Comparison of ENCODE assay signal across 14 cellular contexts in the genomic region with DNA sequence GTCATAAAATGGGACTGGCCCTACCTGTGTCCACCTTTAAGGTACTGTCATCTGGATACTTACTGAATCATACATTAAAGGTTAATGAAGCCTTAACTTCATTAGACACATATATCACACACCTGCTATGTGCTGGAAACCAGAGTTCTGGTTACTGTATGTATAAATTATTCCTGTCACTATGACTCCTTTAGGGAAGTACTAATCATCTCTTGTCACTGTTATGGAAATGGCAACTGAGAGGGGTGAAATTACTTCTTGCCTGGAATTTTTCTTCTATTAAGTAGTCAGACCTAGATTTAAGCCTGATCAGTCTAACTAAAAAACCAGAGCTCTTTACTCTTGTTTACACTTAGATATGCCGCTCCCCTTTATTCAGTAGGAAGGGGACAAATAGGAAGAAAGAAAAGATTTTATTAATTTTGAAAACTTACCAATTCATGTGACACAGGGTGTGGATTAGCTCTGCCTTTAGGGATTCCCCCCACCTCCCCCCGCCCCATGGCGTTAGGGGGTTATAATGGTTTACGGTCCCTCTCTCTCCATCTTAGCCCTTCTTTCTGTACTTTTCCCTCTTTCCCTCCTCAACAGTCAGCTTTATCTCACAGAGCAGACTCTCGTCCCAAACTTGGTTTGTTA.
DNase-seq lines count a peak whose midpoint lies in the region; ATAC-seq, FAIRE-seq and TF ChIP-seq lines count a peak whose summit lies in the region.
"Had no signal": no experiment of that assay in that cellular context is flagged by ENCODE, and none has a peak within 500 bp of the region (broad histone marks: within the 10 kb centered on the region; RNA-seq: fewer than 3 reads in every experiment).

No MANE protein-coding gene starts in this region.

- POLR2A ChIA-PET in activated CD8-positive, alpha-beta T cell treated with anti-CD3 and anti-CD28 coated beads for 36 hours (lab: Charles Lee): interaction anchor here (1.1 to 1.3 kb wide), 3 partner anchors 8 to 25 kb away, joined by 3 to 4 read pairs (median 3); no protein-coding TSS in a partner anchor
- POLR2A ChIA-PET in activated CD8-positive, alpha-beta T cell treated with anti-CD3 and anti-CD28 coated beads, Interleukin-2, amount 10 ng/mL, durations not matched to agents 7 days and 5 days (lab: Charles Lee): interaction anchor here (0.8 kb wide), 1 partner anchor 14 kb away, joined by 3 read pairs; no protein-coding TSS in a partner anchor

- H3K27ac ChIP-seq in right atrium auricular region (peak overlapping the region; percentile 85 to 89), pancreas (peak overlapping the region in 2 of 4 donors; percentile 43 to 64), upper lobe of right lung (peak overlapping the region; percentile 40)
- H3K27ac ChIP-seq: SK-N-MC had no signal

- H3K36me3 ChIP-seq in right atrium auricular region: peaks cover 60% of the 10 kb centered on the region
- H3K36me3 ChIP-seq in pancreas: peaks cover 3 to 41% (median 6%) of the 10 kb centered on the region in 3 donors
- peaks cover 71% of the 10 kb centered on the region for H3K36me3 ChIP-seq in upper lobe of right lung

- H3K9me3 ChIP-seq in right atrium auricular region: no peaks in the 10 kb centered on the region
- no peaks in the 10 kb centered on the region for H3K9me3 ChIP-seq in pancreas
- H3K9me3 ChIP-seq in upper lobe of right lung: no peaks in the 10 kb centered on the region

- H3K4me3 Mint-ChIP-seq in activated CD8-positive, alpha-beta T cell treated with anti-CD3 and anti-CD28 coated beads for 36 hours: no peak overlapping the region
- H3K4me3 Mint-ChIP-seq in activated CD8-positive, alpha-beta T cell treated with anti-CD3 and anti-CD28 coated beads, Interleukin-2, amount 10 ng/mL, durations not matched to agents 7 days and 5 days: no peak overlapping the region

- H3K27me3 ChIP-seq in right atrium auricular region (no peaks in the 10 kb centered on the region), pancreas (no peaks in the 10 kb centered on the region), upper lobe of right lung (no peaks in the 10 kb centered on the region)

- no peak for FAIRE-seq in pancreas (lab: Jason Lieb, UNC)
- FAIRE-seq: colon, K562 had no signal

- H3K4me1 Mint-ChIP-seq in activated CD8-positive, alpha-beta T cell treated with anti-CD3 and anti-CD28 coated beads for 36 hours (ENCODE audit: low read depth): peaks cover 44% of the 10 kb centered on the region
- H3K4me1 Mint-ChIP-seq in activated CD8-positive, alpha-beta T cell treated with anti-CD3 and anti-CD28 coated beads, Interleukin-2, amount 10 ng/mL, durations not matched to agents 7 days and 5 days (ENCODE audit: low read depth): peaks cover 29% of the 10 kb centered on the region

- CTCF ChIA-PET in activated CD8-positive, alpha-beta T cell treated with anti-CD3 and anti-CD28 coated beads for 36 hours (lab: Charles Lee): interaction anchor here (1.0 kb wide), 1 partner anchor 9 kb away, joined by 3 read pairs; no protein-coding TSS in a partner anchor
- CTCF ChIA-PET in activated CD8-positive, alpha-beta T cell treated with anti-CD3 and anti-CD28 coated beads, Interleukin-2, amount 10 ng/mL, durations not matched to agents 7 days and 5 days (lab: Charles Lee): no interaction called here

- peak overlapping the region in 1 of 2 donors; percentile 10 for H3K4me3 ChIP-seq in right atrium auricular region
- H3K4me3 ChIP-seq in pancreas: no peak overlapping the region
- H3K4me3 ChIP-seq in upper lobe of right lung: no peak overlapping the region
- H3K4me3 ChIP-seq: K562, SK-N-MC had no signal

- peaks cover 0 to 73% of the 10 kb centered on the region in 2 donors for H3K4me1 ChIP-seq in right atrium auricular region
- peaks cover 0 to 25% (median 14%) of the 10 kb centered on the region in 3 donors for H3K4me1 ChIP-seq in pancreas
- H3K4me1 ChIP-seq in upper lobe of right lung: peaks cover 54% of the 10 kb centered on the region

- peaks cover 32% of the 10 kb centered on the region for H3K36me3 Mint-ChIP-seq in activated CD8-positive, alpha-beta T cell treated with anti-CD3 and anti-CD28 coated beads for 36 hours (ENCODE audit: low read depth)
- H3K36me3 Mint-ChIP-seq in activated CD8-positive, alpha-beta T cell treated with anti-CD3 and anti-CD28 coated beads, Interleukin-2, amount 10 ng/mL, durations not matched to agents 7 days and 5 days (ENCODE audit: low read depth): peaks cover 41% of the 10 kb centered on the region

- no peak for DNase-seq in activated CD8-positive, alpha-beta T cell treated with anti-CD3 and anti-CD28 coated beads for 36 hours
- DNase-seq in activated CD8-positive, alpha-beta T cell treated with anti-CD3 and anti-CD28 coated beads, Interleukin-2, amount 10 ng/mL, durations not matched to agents 7 days and 5 days: no peak
- DNase-seq in right atrium auricular region (ENCODE audit: low spot score) (no peak), pancreas (no peak), upper lobe of right lung (no peak), NCI-H2171 (lab: John Stamatoyannopoulos, UW) (no peak), inferior parietal cortex (ENCODE audit: extremely low spot score) (no peak)
- DNase-seq: activated effector memory CD4-positive, alpha-beta T cell treated with Interleukin-2 at 50 U/mL for 16 hours; HCEC 1CT; NCI-H774 had no signal

- peak overlapping the region; percentile 5 for H3K27ac Mint-ChIP-seq in activated CD8-positive, alpha-beta T cell treated with anti-CD3 and anti-CD28 coated beads for 36 hours
- H3K27ac Mint-ChIP-seq in activated CD8-positive, alpha-beta T cell treated with anti-CD3 and anti-CD28 coated beads, Interleukin-2, amount 10 ng/mL, durations not matched to agents 7 days and 5 days: no peak overlapping the region

- TF ChIP-seq CTCF in activated CD8-positive, alpha-beta T cell treated with anti-CD3 and anti-CD28 coated beads for 36 hours (IDR thresholded peaks at IDR 0.05): no peak
- TF ChIP-seq CTCF in right atrium auricular region (IDR thresholded peaks at IDR 0.05) (no peak), pancreas (IDR thresholded peaks at IDR 0.05) (no peak), upper lobe of right lung (IDR thresholded peaks at IDR 0.05) (no peak)

- WGBS in pancreas, 2 donors: 70 to 81% methylated on average over 5 of the region's 5 CpGs

- ATAC-seq in activated CD8-positive, alpha-beta T cell treated with anti-CD3 and anti-CD28 coated beads for 36 hours: no peak
- no peak for ATAC-seq in activated CD8-positive, alpha-beta T cell treated with anti-CD3 and anti-CD28 coated beads, Interleukin-2, amount 10 ng/mL, durations not matched to agents 7 days and 5 days
- ATAC-seq in pancreas (peak in 3 of 4 donors; percentile 9 to 25 (median 9)), upper lobe of right lung (peak; percentile 6), GM21529 (IDR thresholded peaks at IDR 0.05; ENCODE audit: unreplicated experiment) (no peak)
- ATAC-seq: K562 had no signal

- H3K9me3 Mint-ChIP-seq in activated CD8-positive, alpha-beta T cell treated with anti-CD3 and anti-CD28 coated beads for 36 hours: no peaks in the 10 kb centered on the region
- H3K9me3 Mint-ChIP-seq in activated CD8-positive, alpha-beta T cell treated with anti-CD3 and anti-CD28 coated beads, Interleukin-2, amount 10 ng/mL, durations not matched to agents 7 days and 5 days (ENCODE audit: insufficient read depth): no peaks in the 10 kb centered on the region

- intact Hi-C loops in activated CD8-positive, alpha-beta T cell treated with anti-CD3 and anti-CD28 coated beads for 36 hours (cut with micrococcal nuclease): no loop called here
- intact Hi-C loops in pancreas (cut with DNase I) (no loop called here), upper lobe of right lung (cut with DNase I) (no loop called here)

- H3K27me3 Mint-ChIP-seq in activated CD8-positive, alpha-beta T cell treated with anti-CD3 and anti-CD28 coated beads for 36 hours: no peaks in the 10 kb centered on the region
- no peaks in the 10 kb centered on the region for H3K27me3 Mint-ChIP-seq in activated CD8-positive, alpha-beta T cell treated with anti-CD3 and anti-CD28 coated beads, Interleukin-2, amount 10 ng/mL, durations not matched to agents 7 days and 5 days (ENCODE audit: low read depth)

Comparison
In these comparisons a context has a peak if more than half of its experiments do, and no peak if none do; other contexts are left out.
1. ATAC-seq: peak in pancreas (3 of 4) and upper lobe of right lung (single experiment); none in activated CD8-positive, alpha-beta T cell treated with anti-CD3 and anti-CD28 coated beads for 36 hours (single experiment), activated CD8-positive, alpha-beta T cell treated with anti-CD3 and anti-CD28 coated beads, Interleukin-2, amount 10 ng/mL, durations not matched to agents 7 days and 5 days (single experiment) and GM21529 (single experiment).